ENCODE assay signal across 27 cellular contexts in the genomic region with DNA sequence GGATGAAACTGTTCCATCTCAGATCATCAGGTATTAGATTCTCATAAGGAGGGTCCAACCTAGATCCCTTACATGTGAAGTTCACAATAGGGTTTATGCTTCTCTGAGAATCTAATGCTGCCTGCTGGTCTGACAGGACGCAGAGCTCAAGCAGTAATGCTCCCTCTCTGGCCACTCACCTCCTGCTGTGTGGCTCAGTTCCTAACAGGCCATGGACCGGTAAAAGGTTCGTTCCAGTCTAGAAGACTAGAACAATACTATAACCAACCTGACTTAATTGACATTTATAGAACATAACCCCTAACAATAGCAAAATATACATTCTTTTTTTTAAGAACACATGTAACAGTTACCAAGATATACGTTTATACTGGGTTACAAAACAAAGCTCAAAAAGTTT.
"Had no signal": no experiment of that assay in that cellular context is flagged by ENCODE, and none has a peak within 500 bp of the region (broad histone marks: within the 10 kb centered on the region; RNA-seq: fewer than 3 reads in every experiment).

No MANE protein-coding gene starts in this region.

- H3K4me2 ChIP-seq: hepatocyte had no signal

- DNase-seq: heart right ventricle; kidney glomerular epithelial cell; left colon; left lung; midbrain; mucosa of descending colon; naive thymus-derived CD4-positive, alpha-beta T cell; nucleus accumbens; pancreas; posterior cingulate gyrus; retina; right cardiac atrium; stimulated activated CD4-positive, alpha-beta T cell treated with anti-CD3 and anti-CD28 coated beads, Interleukin-12 subunit alpha, Interleukin-12 subunit beta, amount 100 ng/mL, for 4 hours; stimulated activated CD4-positive, alpha-beta T cell treated with anti-CD3 and anti-CD28 coated beads, Interleukin-4, amount 100 ng/mL, for 24 hours; stimulated activated naive CD4-positive, alpha-beta T cell; transverse colon had no signal

- H3K27ac ChIP-seq: hepatocyte, left lung, pancreas, prostate gland, skin epidermis, suprapubic skin, transverse colon, upper lobe of left lung, vagina had no signal

- H3K4me1 ChIP-seq: prostate gland had no signal

- H3K9me3 ChIP-seq: heart right ventricle, left lung, mucosa of descending colon, pancreas, prostate gland, suprapubic skin, transverse colon, upper lobe of left lung, vagina had no signal

- H3K36me3 ChIP-seq: pancreas, prostate gland, suprapubic skin, transverse colon, vagina had no signal

- ATAC-seq: heart right ventricle; left colon; left lung; mucosa of descending colon; naive thymus-derived CD4-positive, alpha-beta T cell; natural killer cell treated with Interleukin-12 subunit alpha and Interleukin-12 subunit beta and Interleukin-15 and Interleukin-18, amount 100 ng/mL, for 72 hours; pancreas; right cardiac atrium; sciatic nerve; stimulated activated effector memory CD8-positive, alpha-beta T cell treated with anti-CD3 and anti-CD28 coated beads, Interleukin-12 subunit alpha, Interleukin-12 subunit beta, amount 100 ng/mL, for 72 hours had no signal

- H3K27me3 ChIP-seq: heart right ventricle, hepatocyte, left lung, pancreas, suprapubic skin, transverse colon, upper lobe of left lung, vagina had no signal

- FAIRE-seq: keratinocyte, pancreas had no signal

- H3K4me3 ChIP-seq: heart right ventricle, hepatocyte, left lung, lung, mucosa of descending colon, pancreas, prostate gland, skin epidermis, suprapubic skin, transverse colon, upper lobe of left lung, vagina had no signal
